ENCODE assay signal across 13 cellular contexts in genomic region chr4:54085284-54085683, GRCh38. TPM values are rescaled to one million over a fixed set of nuclear protein-coding genes. Genes with fewer than 3 reads are reported as not detected.
DNase-seq lines count a peak whose midpoint lies in the region; ATAC-seq, FAIRE-seq and TF ChIP-seq lines count a peak whose summit lies in the region.
"Had no signal": no experiment of that assay in that cellular context is flagged by ENCODE, and none has a peak within 500 bp of the region (broad histone marks: within the 10 kb centered on the region; RNA-seq: fewer than 3 reads in every experiment).

No MANE protein-coding gene starts in this region.

- peaks cover 7 to 8% of the 10 kb centered on the region in 2 experiments; a peak in 4 of 5 replicates for H3K27me3 ChIP-seq in K562 (ENCODE audit: control insufficient read depth in 2 of 2, insufficient read depth in 2 of 2, low read length in 2 of 2)

- TF ChIP-seq RAD21 in K562 (CRISPR knock-in tag; conservative IDR thresholded peaks at IDR 0.05 in 1 of 2, IDR thresholded peaks at IDR 0.05 in 1 of 2) = no peak

- ATAC-seq in activated CD8-positive, alpha-beta T cell treated with anti-CD3 and anti-CD28 coated beads, Interleukin-2, amount 10 ng/mL, durations not matched to agents 7 days and 5 days = no peak
- no peak for ATAC-seq in activated CD8-positive, alpha-beta T cell treated with anti-CD3 and anti-CD28 coated beads for 36 hours
- ATAC-seq in K562 = no peak
- ATAC-seq in GM18909 (IDR thresholded peaks at IDR 0.05; ENCODE audit: poor library complexity, unreplicated experiment) = no peak
- no peak for ATAC-seq in GM19463 (IDR thresholded peaks at IDR 0.05; ENCODE audit: unreplicated experiment)
- ATAC-seq in HG02678 (IDR thresholded peaks at IDR 0.05; ENCODE audit: unreplicated experiment) = no peak

- no peak overlapping the region for H3K4me3 Mint-ChIP-seq in activated CD8-positive, alpha-beta T cell treated with anti-CD3 and anti-CD28 coated beads, Interleukin-2, amount 10 ng/mL, durations not matched to agents 7 days and 5 days
- H3K4me3 Mint-ChIP-seq in activated CD8-positive, alpha-beta T cell treated with anti-CD3 and anti-CD28 coated beads for 36 hours = no peak overlapping the region
- H3K4me3 Mint-ChIP-seq: brain had no signal

- H3K9me1 ChIP-seq in K562 (ENCODE audit: control insufficient read depth, insufficient read depth, low read length) = no peaks in the 10 kb centered on the region

- in situ Hi-C loops in K562 (cut with MboI) = no loop called here

- H3K9me3 ChIP-seq in K562 (replicated peaks; ENCODE audit: control insufficient read depth, insufficient read depth, low read depth, low read length) = no peaks in the 10 kb centered on the region; the same call in 1 of the 2 replicates

- H3K4me1 Mint-ChIP-seq in activated CD8-positive, alpha-beta T cell treated with anti-CD3 and anti-CD28 coated beads, Interleukin-2, amount 10 ng/mL, durations not matched to agents 7 days and 5 days (ENCODE audit: low read depth) = no peaks in the 10 kb centered on the region
- H3K4me1 Mint-ChIP-seq in activated CD8-positive, alpha-beta T cell treated with anti-CD3 and anti-CD28 coated beads for 36 hours (ENCODE audit: low read depth) = no peaks in the 10 kb centered on the region

- H3K36me3 Mint-ChIP-seq in activated CD8-positive, alpha-beta T cell treated with anti-CD3 and anti-CD28 coated beads, Interleukin-2, amount 10 ng/mL, durations not matched to agents 7 days and 5 days (ENCODE audit: low read depth) = no peaks in the 10 kb centered on the region
- H3K36me3 Mint-ChIP-seq in activated CD8-positive, alpha-beta T cell treated with anti-CD3 and anti-CD28 coated beads for 36 hours (ENCODE audit: low read depth) = no peaks in the 10 kb centered on the region
- H3K36me3 Mint-ChIP-seq: brain had no signal

- no peak overlapping the region for H3K4me2 ChIP-seq in K562 (ENCODE audit: insufficient read depth, low read length)

- CTCF ChIA-PET in activated CD8-positive, alpha-beta T cell treated with anti-CD3 and anti-CD28 coated beads, Interleukin-2, amount 10 ng/mL, durations not matched to agents 7 days and 5 days (lab: Charles Lee) = interaction anchor here (0.6 kb wide), 1 partner anchor 133 kb away, joined by 3 read pairs; no protein-coding TSS in a partner anchor
- CTCF ChIA-PET in activated CD8-positive, alpha-beta T cell treated with anti-CD3 and anti-CD28 coated beads for 36 hours (lab: Charles Lee) = interaction anchor here (1.3 kb wide), 1 partner anchor 149 kb away, joined by 4 read pairs; no protein-coding TSS in a partner anchor
- CTCF ChIA-PET in K562 (lab: Yijun Ruan, JAX; ENCODE audit: low intra/inter-chr PET ratio) = interaction anchor here (0.6 kb wide), 1 partner anchor 11 kb away, joined by 3 read pairs; no protein-coding TSS in a partner anchor

- no peaks in the 10 kb centered on the region for H3K79me2 ChIP-seq in K562 (ENCODE audit: control insufficient read depth, insufficient read depth, low read length)

- H3K27ac Mint-ChIP-seq in activated CD8-positive, alpha-beta T cell treated with anti-CD3 and anti-CD28 coated beads, Interleukin-2, amount 10 ng/mL, durations not matched to agents 7 days and 5 days = no peak overlapping the region
- H3K27ac Mint-ChIP-seq in activated CD8-positive, alpha-beta T cell treated with anti-CD3 and anti-CD28 coated beads for 36 hours = no peak overlapping the region

- FAIRE-seq in K562 (lab: Jason Lieb, UNC) = no peak

- TF ChIP-seq EP300 in K562 (IDR thresholded peaks at IDR 0.05; ENCODE audit: low read length) = no peak

- H4K20me1 ChIP-seq in K562 (replicated peaks; ENCODE audit: control insufficient read depth, insufficient read depth, low read length) = no peaks in the 10 kb centered on the region

- H3K4me3 ChIP-seq in K562 = no peak overlapping the region

- TF ChIP-seq CTCF in activated CD8-positive, alpha-beta T cell treated with anti-CD3 and anti-CD28 coated beads for 36 hours (IDR thresholded peaks at IDR 0.05) = no peak
- TF ChIP-seq CTCF in K562 (IDR thresholded peaks at IDR 0.05 in 2 of 3, conservative IDR thresholded peaks at IDR 0.05 in 1 of 3; ENCODE audit: insufficient read depth in 2 of 3, low read depth in 1 of 3, low read length in 3 of 3) = no peak

- BruUV-seq in K562 (replicated peaks; lab: Mats Ljungman, UMichigan) = no TSS peak

- peak; percentile 14 for DNase-seq in activated CD8-positive, alpha-beta T cell treated with anti-CD3 and anti-CD28 coated beads, Interleukin-2, amount 10 ng/mL, durations not matched to agents 7 days and 5 days
- DNase-seq in activated CD8-positive, alpha-beta T cell treated with anti-CD3 and anti-CD28 coated beads for 36 hours = no peak
- DNase-seq in K562 (ENCODE audit: extremely low read depth in 1 of 4, low spot score in 3 of 4) (no peak), hippocampal formation (lab: John Stamatoyannopoulos, UW) (peak; percentile 55 to 66), NCI-H1105 (lab: John Stamatoyannopoulos, UW) (no peak)
- DNase-seq: NCI-H2029 had no signal

- H3K27ac ChIP-seq in K562 (ENCODE audit: extremely low read depth, low read depth, low read length) = no peak overlapping the region
- H3K27ac ChIP-seq: VCaP had no signal

- H3K9me3 Mint-ChIP-seq in activated CD8-positive, alpha-beta T cell treated with anti-CD3 and anti-CD28 coated beads, Interleukin-2, amount 10 ng/mL, durations not matched to agents 7 days and 5 days (ENCODE audit: insufficient read depth) = no peaks in the 10 kb centered on the region
- H3K9me3 Mint-ChIP-seq in activated CD8-positive, alpha-beta T cell treated with anti-CD3 and anti-CD28 coated beads for 36 hours = no peaks in the 10 kb centered on the region
- H3K9me3 Mint-ChIP-seq: brain had no signal

- WGBS in K562 (ENCODE audit: insufficient coverage, low coverage, missing lambda C conversion rate) = 0% methylated on average over 3 of the region's 3 CpGs

- peaks cover 28% of the 10 kb centered on the region for H3K27me3 Mint-ChIP-seq in activated CD8-positive, alpha-beta T cell treated with anti-CD3 and anti-CD28 coated beads, Interleukin-2, amount 10 ng/mL, durations not matched to agents 7 days and 5 days (ENCODE audit: low read depth)
- H3K27me3 Mint-ChIP-seq in activated CD8-positive, alpha-beta T cell treated with anti-CD3 and anti-CD28 coated beads for 36 hours = peaks cover 1% of the 10 kb centered on the region

- no peaks in the 10 kb centered on the region for H3K36me3 ChIP-seq in K562 (ENCODE audit: control insufficient read depth, insufficient read depth, low read length)

- H2AFZ ChIP-seq in K562 (ENCODE audit: low read depth, low read length) = no peak overlapping the region

- intact Hi-C loops in activated CD8-positive, alpha-beta T cell treated with anti-CD3 and anti-CD28 coated beads for 36 hours (cut with micrococcal nuclease) = no loop called here
- intact Hi-C loops in K562 (cut with micrococcal nuclease) = no loop called here

- H3K4me1 ChIP-seq in K562 (replicated peaks in 1 of 2; ENCODE audit: control insufficient read depth in 2 of 2, insufficient read depth in 2 of 2, low read length in 2 of 2) = no peaks in the 10 kb centered on the region

- no peak for TF ChIP-seq POLR2A in K562 (conservative IDR thresholded peaks at IDR 0.05)

- H3K9ac ChIP-seq in K562 (ENCODE audit: insufficient read depth in 1 of 2, low read depth in 2 of 2, low read length in 2 of 2) = no peak overlapping the region

- POLR2A ChIA-PET in activated CD8-positive, alpha-beta T cell treated with anti-CD3 and anti-CD28 coated beads, Interleukin-2, amount 10 ng/mL, durations not matched to agents 7 days and 5 days (lab: Charles Lee) = interaction anchor here (1.4 kb wide), 1 partner anchor 16 kb away, joined by 3 read pairs; no protein-coding TSS in a partner anchor
- POLR2A ChIA-PET in activated CD8-positive, alpha-beta T cell treated with anti-CD3 and anti-CD28 coated beads for 36 hours (lab: Charles Lee) = interaction anchor here (1.1 to 1.6 kb wide), 2 partner anchors 8 to 21 kb away, joined by 3 to 5 read pairs; no protein-coding TSS in a partner anchor
- POLR2A ChIA-PET in K562 (lab: Yijun Ruan, JAX) = interaction anchor here (1.3 kb wide), 2 partner anchors 22 to 28 kb away, joined by 4 to 5 read pairs; no protein-coding TSS in a partner anchor

RNA-seq across cellular contexts. Expression of gene GSX2, which starts 14.7 kb away (rescaled TPM):
- total RNA-seq in activated CD8-positive, alpha-beta T cell treated with anti-CD3 and anti-CD28 coated beads, Interleukin-2, amount 10 ng/mL, durations not matched to agents 7 days and 5 days = not detected
- total RNA-seq in activated CD8-positive, alpha-beta T cell treated with anti-CD3 and anti-CD28 coated beads for 36 hours = not detected
- total RNA-seq in K562 (2011; cell fraction: chromatin; rRNA removed; ENCODE audit: low replicate concordance) = not detected in 2 replicates
- not detected in 2 replicates for total RNA-seq in K562 (2011; cell fraction: nucleolus; rRNA removed)
- total RNA-seq in K562 (2011; cell fraction: nucleoplasm; rRNA removed) = not detected in 2 replicates
- total RNA-seq in K562 (2014; rRNA removed) = not detected in 2 replicates
- total RNA-seq in K562 (2014; rRNA removed; fragmentation: Illumina TruSeq; extraction: Trizol) = not detected in 2 replicates
- not detected in 2 replicates for total RNA-seq in K562 (2015; rRNA removed; fragmentation: Illumina TruSeq; extraction: Trizol)
- not detected in 2 replicates for total RNA-seq in K562 (2021)
- not detected in 2 replicates for polyA plus RNA-seq in K562 (2011; rRNA removed)
- polyA plus RNA-seq in K562 (2011; cell fraction: cytosol; rRNA removed) = not detected in 2 replicates
- not detected in 2 replicates for polyA plus RNA-seq in K562 (2011; cell fraction: nucleus; rRNA removed)
- polyA plus RNA-seq in K562 (2012) = not detected in 2 replicates
- not detected in 2 replicates for polyA plus RNA-seq in K562 (2014; fragmentation: Illumina TruSeq; extraction: Trizol)
- polyA plus RNA-seq in K562 (2014; fragmentation: Nextera tagmentation; extraction: Ambion mirVana) = not detected
- not detected in 2 replicates for polyA plus RNA-seq in K562 (2014; rRNA removed)
- not detected in 2 replicates for polyA minus RNA-seq in K562 (2011; rRNA and poly(A)+ RNA removed)
- polyA minus RNA-seq in K562 (2011; cell fraction: cytosol; rRNA and poly(A)+ RNA removed) = not detected in 2 replicates
- not detected in 2 replicates for polyA minus RNA-seq in K562 (2011; cell fraction: nucleus; rRNA and poly(A)+ RNA removed)
- total RNA-seq: mononuclear cell had no signal
- polyA plus RNA-seq: BJ had no signal

RNA-seq across cellular contexts. Expression of gene CHIC2, which starts 20.9 kb away (rescaled TPM):
- total RNA-seq in activated CD8-positive, alpha-beta T cell treated with anti-CD3 and anti-CD28 coated beads, Interleukin-2, amount 10 ng/mL, durations not matched to agents 7 days and 5 days = 10 to 100 TPM; 14.6 to 17.1 TPM
- 10 to 100 TPM; 16.8 to 17.5 TPM for total RNA-seq in activated CD8-positive, alpha-beta T cell treated with anti-CD3 and anti-CD28 coated beads for 36 hours
- total RNA-seq in K562 (2011; cell fraction: chromatin; rRNA removed; ENCODE audit: low replicate concordance) = 9.3 and 16.5 TPM in 2 replicates
- 11.1 and 14.0 TPM in 2 replicates for total RNA-seq in K562 (2011; cell fraction: nucleolus; rRNA removed)
- total RNA-seq in K562 (2011; cell fraction: nucleoplasm; rRNA removed) = 12.3 and 16.3 TPM in 2 replicates
- 24.8 and 25.1 TPM in 2 replicates for total RNA-seq in K562 (2014; rRNA removed)
- total RNA-seq in K562 (2014; rRNA removed; fragmentation: Illumina TruSeq; extraction: Trizol) = 12.3 and 13.7 TPM in 2 replicates
- 12.1 and 12.4 TPM in 2 replicates for total RNA-seq in K562 (2015; rRNA removed; fragmentation: Illumina TruSeq; extraction: Trizol)
- total RNA-seq in K562 (2021) = 12.0 and 14.0 TPM in 2 replicates
- polyA plus RNA-seq in K562 (2011; rRNA removed) = 5.7 and 7.1 TPM in 2 replicates
- polyA plus RNA-seq in K562 (2011; cell fraction: cytosol; rRNA removed) = 5.1 TPM in 2 replicates
- 3.8 and 4.5 TPM in 2 replicates for polyA plus RNA-seq in K562 (2011; cell fraction: nucleus; rRNA removed)
- 9.0 and 13.6 TPM in 2 replicates for polyA plus RNA-seq in K562 (2012)
- polyA plus RNA-seq in K562 (2014; fragmentation: Illumina TruSeq; extraction: Trizol) = 9.1 and 10.7 TPM in 2 replicates
- 1 to 10 TPM in 1 of 2 experiments, under 1 TPM in 1; 0.89 to 1.5 TPM for polyA plus RNA-seq in K562 (2014; fragmentation: Nextera tagmentation; extraction: Ambion mirVana)
- polyA plus RNA-seq in K562 (2014; rRNA removed) = 10.5 and 14.8 TPM in 2 replicates
- 9.3 and 9.4 TPM in 2 replicates for polyA minus RNA-seq in K562 (2011; rRNA and poly(A)+ RNA removed)
- 7.7 and 8.4 TPM in 2 replicates for polyA minus RNA-seq in K562 (2011; cell fraction: cytosol; rRNA and poly(A)+ RNA removed)
- polyA minus RNA-seq in K562 (2011; cell fraction: nucleus; rRNA and poly(A)+ RNA removed) = 14.2 and 15.5 TPM in 2 replicates

Comparison
In these comparisons a context has a peak if more than half of its experiments do, and no peak if none do; other contexts are left out.
1. DNase-seq: peak in activated CD8-positive, alpha-beta T cell treated with anti-CD3 and anti-CD28 coated beads, Interleukin-2, amount 10 ng/mL, durations not matched to agents 7 days and 5 days (single experiment) and hippocampal formation (2 of 2); none in activated CD8-positive, alpha-beta T cell treated with anti-CD3 and anti-CD28 coated beads for 36 hours (single experiment), K562 (0 of 4) and NCI-H1105 (single experiment).